ENCODE assay signal across 8 cellular contexts in genomic region chr2:101306410-101306809, GRCh38. TPM values are rescaled to one million over a fixed set of nuclear protein-coding genes. Genes with fewer than 3 reads are reported as not detected.
DNase-seq lines count a peak whose midpoint lies in the region; ATAC-seq and TF ChIP-seq lines count a peak whose summit lies in the region.

No MANE protein-coding gene starts in this region.

- peaks cover 0 to 2% (median 0%) of the 10 kb centered on the region in 7 donors for H3K9me3 Mint-ChIP-seq in CD14-positive monocyte

- peaks cover 39% of the 10 kb centered on the region for H4K20me1 ChIP-seq in osteoblast (ENCODE audit: insufficient read depth, low read length)

- H3K27me3 ChIP-seq in colonic mucosa (no peaks in the 10 kb centered on the region), osteoblast (ENCODE audit: insufficient read depth, low read length) (no peaks in the 10 kb centered on the region)

- no peaks in the 10 kb centered on the region for H3K9me3 ChIP-seq in colonic mucosa
- H3K9me3 ChIP-seq in osteoblast (ENCODE audit: low read depth, low read length), result no peaks in the 10 kb centered on the region

- intact Hi-C loops in CD14-positive monocyte (cut with micrococcal nuclease), result loop anchor here (5.0 kb wide), 1 partner anchor 54 kb away; the partner anchor contains the start of gene CNOT11 (in 2 of the 2)
- intact Hi-C loops in colonic mucosa (cut with DNase I), result no loop called here

- H3K4me3 Mint-ChIP-seq in CD14-positive monocyte, result peak overlapping the region; percentile 94 to 98

- H3K4me1 ChIP-seq in colonic mucosa (no peaks in the 10 kb centered on the region), osteoblast (ENCODE audit: insufficient read depth, low read length) (peaks cover 21% of the 10 kb centered on the region)

- H3K79me2 ChIP-seq in osteoblast (ENCODE audit: insufficient read depth, low read length), result peaks cover 73% of the 10 kb centered on the region

- TF ChIP-seq CTCF in CD14-positive monocyte (IDR thresholded peaks at IDR 0.05) (no peak), colonic mucosa (IDR thresholded peaks at IDR 0.05) (no peak), osteoblast (IDR thresholded peaks at IDR 0.05; ENCODE audit: extremely low read depth, low read depth, low read length) (no peak)

- peaks cover 0 to 5% (median 0%) of the 10 kb centered on the region in 3 donors for H3K27me3 Mint-ChIP-seq in CD14-positive monocyte (ENCODE audit: low read depth in 3 of 3)

- ATAC-seq in GM21526 (IDR thresholded peaks at IDR 0.05; ENCODE audit: low FRiP score, unreplicated experiment), result peak; percentile 4

- H3K9ac ChIP-seq in colonic mucosa (ENCODE audit: low read depth in 2 of 2, low read length in 2 of 2), result peak overlapping the region; percentile 48 to 58

- no peak for DNase-seq in CD14-positive monocyte (ENCODE audit: low spot score)
- DNase-seq in OCI-M1 (lab: John Stamatoyannopoulos, UW), result peak; percentile 62
- DNase-seq in colonic mucosa, result no peak
- no peak for DNase-seq in osteoblast (ENCODE audit: insufficient read length, low spot score, missing footprints)
- no peak for DNase-seq in effector CD4-positive, alpha-beta T cell
- DNase-seq in NCI-H1105 (lab: John Stamatoyannopoulos, UW), result no peak
- DNase-seq in NK-92 treated with Interleukin-12 subunit alpha and Interleukin-12 subunit beta, amount 100 ng/mL, for 24 hours (lab: John Stamatoyannopoulos, UW), result no peak

- H3K27ac ChIP-seq in colonic mucosa (peak overlapping the region; percentile 91), osteoblast (ENCODE audit: low read depth, low read length) (peak overlapping the region; percentile 64)

- H3K4me3 ChIP-seq in colonic mucosa (peak overlapping the region; percentile 85), osteoblast (ENCODE audit: insufficient read depth, low read length) (peak overlapping the region; percentile 87)

- peak overlapping the region; percentile 96 for H3K4me2 ChIP-seq in osteoblast (ENCODE audit: insufficient read depth, low read length)

- no peak overlapping the region for H2AFZ ChIP-seq in osteoblast (ENCODE audit: low read length)

- H3K27ac Mint-ChIP-seq in CD14-positive monocyte, result peak overlapping the region; percentile 92 to 99 (median 95)

- H3K36me3 ChIP-seq in colonic mucosa (no peaks in the 10 kb centered on the region), osteoblast (ENCODE audit: insufficient read depth, low read length) (no peaks in the 10 kb centered on the region)

- peaks cover 76% of the 10 kb centered on the region for H3K4me1 Mint-ChIP-seq in CD14-positive monocyte

- peaks cover 43 to 54% of the 10 kb centered on the region in 2 donors for H3K36me3 Mint-ChIP-seq in CD14-positive monocyte

RNA-seq across cellular contexts. Expression of gene RNF149, which starts 2.1 kb away (rescaled TPM):
- polyA plus RNA-seq in CD14-positive monocyte, result 100 to 1,000 TPM; 112 to 141 TPM
- total RNA-seq in colonic mucosa (10 to 100 TPM; 39.6 to 54.8 TPM), osteoblast (70.1 and 73.1 TPM in 2 replicates)

RNA-seq across cellular contexts. Expression of gene CNOT11, which starts 53.7 kb away (rescaled TPM):
- 10 to 100 TPM; 38.4 to 39.0 TPM for polyA plus RNA-seq in CD14-positive monocyte
- total RNA-seq in colonic mucosa (10 to 100 TPM; 58.3 to 71.1 TPM), osteoblast (43.4 and 45.1 TPM in 2 replicates)
